23 cellular contexts compared by ENCODE assay signal in the genomic region with DNA sequence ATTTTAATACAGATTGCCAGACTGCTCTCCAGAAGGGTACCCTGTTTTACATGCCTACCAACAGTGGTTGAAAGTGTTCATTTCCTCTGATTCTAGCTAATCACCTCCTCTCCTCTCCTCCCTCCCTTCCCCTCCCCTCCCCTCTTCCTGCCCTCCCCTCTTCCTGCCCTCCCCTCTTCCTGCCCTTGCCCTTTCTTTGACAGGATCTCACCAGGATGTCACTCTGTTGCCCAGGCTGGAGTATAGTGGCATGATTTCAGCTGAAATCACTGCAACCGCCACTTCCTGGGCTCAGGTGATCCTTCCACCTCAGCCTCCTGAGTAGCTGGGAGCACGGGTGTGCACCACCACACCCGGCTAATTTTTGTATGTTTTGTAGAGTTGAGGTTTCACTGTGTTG.
"Had no signal": no experiment of that assay in that cellular context is flagged by ENCODE, and none has a peak within 500 bp of the region (broad histone marks: within the 10 kb centered on the region; RNA-seq: fewer than 3 reads in every experiment).

No MANE protein-coding gene starts in this region.

- H3K27me3 ChIP-seq: dorsolateral prefrontal cortex, gastrocnemius medialis, neural progenitor cell, sigmoid colon, tibial nerve, upper lobe of left lung had no signal

- H3K9me3 ChIP-seq: gastrocnemius medialis, lower lobe of right lung, psoas muscle, sigmoid colon, thoracic aorta, tibial nerve, upper lobe of left lung had no signal

- H3K9ac ChIP-seq: neural progenitor cell had no signal

- H3K27me3 Mint-ChIP-seq: stimulated activated naive B cell treated with anti-CD40 and anti-IgM and Interleukin-4, amounts not matched to agents 10 μg/mL and 1 μg/mL and 100 μg/mL, for 72 hours; stimulated activated naive CD8-positive, alpha-beta T cell treated with anti-CD3 and anti-CD28 coated beads, Interleukin-15, Interleukin-2, amounts not matched to agents 100 ng/mL and 50 ng/mL, for 24 hours had no signal

- H3K4me2 ChIP-seq: neural progenitor cell had no signal

- H3K27ac ChIP-seq: dorsolateral prefrontal cortex, epithelial cell of prostate, gastrocnemius medialis, lower lobe of right lung, neural progenitor cell, psoas muscle, sigmoid colon, thoracic aorta, tibial nerve, upper lobe of left lung had no signal

- H2AFZ ChIP-seq: neural progenitor cell had no signal

- H3K4me1 Mint-ChIP-seq: endodermal cell, nephron, neural progenitor cell had no signal

- H3K27ac Mint-ChIP-seq: endodermal cell; nephron; neural progenitor cell; stimulated activated naive B cell treated with anti-CD40 and anti-IgM and Interleukin-4, amounts not matched to agents 10 μg/mL and 1 μg/mL and 100 μg/mL, for 72 hours; stimulated activated naive CD8-positive, alpha-beta T cell treated with anti-CD3 and anti-CD28 coated beads, Interleukin-15, Interleukin-2, amounts not matched to agents 100 ng/mL and 50 ng/mL, for 24 hours had no signal

- H3K4me3 ChIP-seq: dorsolateral prefrontal cortex, gastrocnemius medialis, lower lobe of right lung, neural progenitor cell, psoas muscle, sigmoid colon, thoracic aorta, tibial nerve, upper lobe of left lung had no signal

- H3K4me1 ChIP-seq: gastrocnemius medialis, lower lobe of right lung, neural progenitor cell, psoas muscle, sigmoid colon, tibial nerve, upper lobe of left lung had no signal

- H3K9me3 Mint-ChIP-seq: endodermal cell; nephron; neural progenitor cell; stimulated activated naive B cell treated with anti-CD40 and anti-IgM and Interleukin-4, amounts not matched to agents 10 μg/mL and 1 μg/mL and 100 μg/mL, for 72 hours; stimulated activated naive CD8-positive, alpha-beta T cell treated with anti-CD3 and anti-CD28 coated beads, Interleukin-15, Interleukin-2, amounts not matched to agents 100 ng/mL and 50 ng/mL, for 24 hours had no signal

- DNase-seq: dorsolateral prefrontal cortex; effector CD4-positive, alpha-beta T cell; endodermal cell; foreskin fibroblast; gastrocnemius medialis; head of caudate nucleus; left ventricle myocardium superior; lower lobe of right lung; nucleus accumbens; posterior cingulate gyrus; psoas muscle; right cardiac atrium; sigmoid colon; stimulated activated CD4-positive, alpha-beta T cell treated with anti-CD3 and anti-CD28 coated beads, Interleukin-4, amount 100 ng/mL, for 4 hours; stimulated activated naive B cell treated with anti-CD40 and anti-IgM and Interleukin-4, amounts not matched to agents 10 μg/mL and 1 μg/mL and 100 μg/mL, for 72 hours; upper lobe of left lung had no signal

- H3K4me3 Mint-ChIP-seq: endodermal cell; nephron; neural progenitor cell; stimulated activated naive B cell treated with anti-CD40 and anti-IgM and Interleukin-4, amounts not matched to agents 10 μg/mL and 1 μg/mL and 100 μg/mL, for 72 hours; stimulated activated naive CD8-positive, alpha-beta T cell treated with anti-CD3 and anti-CD28 coated beads, Interleukin-15, Interleukin-2, amounts not matched to agents 100 ng/mL and 50 ng/mL, for 24 hours had no signal

- ATAC-seq: esophagus mucosa; gastrocnemius medialis; left ventricle myocardium superior; lower lobe of right lung; psoas muscle; right cardiac atrium; stimulated activated naive B cell treated with anti-CD40 and anti-IgM and Interleukin-4, amounts not matched to agents 10 μg/mL and 1 μg/mL and 100 μg/mL, for 72 hours had no signal
